In genomic region chr13:100532836-100533435, GRCh38 we compare ENCODE assay signal across 17 cellular contexts. TPM values are rescaled to one million over a fixed set of nuclear protein-coding genes. Genes with fewer than 3 reads are reported as not detected.
DNase-seq lines count a peak whose midpoint lies in the region; ATAC-seq and TF ChIP-seq lines count a peak whose summit lies in the region.
"Had no signal": no experiment of that assay in that cellular context is flagged by ENCODE, and none has a peak within 500 bp of the region (broad histone marks: within the 10 kb centered on the region; RNA-seq: fewer than 3 reads in every experiment).

No MANE protein-coding gene starts in this region.

- H3K36me3 Mint-ChIP-seq in activated naive CD4-positive, alpha-beta T cell treated with anti-CD3 and anti-CD28 coated beads, Interleukin-2, amount 50 U/mL, for 72 hours = no peaks in the 10 kb centered on the region

- ATAC-seq in stimulated activated naive CD8-positive, alpha-beta T cell treated with anti-CD3 and anti-CD28 coated beads, Interleukin-15, amount 100 ng/mL, for 72 hours = peak; percentile 18
- ATAC-seq in stimulated activated naive CD8-positive, alpha-beta T cell treated with anti-CD3 and anti-CD28 coated beads, Interleukin-15, Interleukin-2, amounts not matched to agents 100 U/mL and 50 U/mL, for 24 hours = no peak
- peak; percentile 19 for ATAC-seq in body of pancreas
- peak; percentile 2 to 11 (median 6) for ATAC-seq in right lobe of liver
- no peak for ATAC-seq in activated naive CD4-positive, alpha-beta T cell treated with anti-CD3 and anti-CD28 coated beads, Interleukin-2, amount 50 U/mL, for 72 hours
- no peak for ATAC-seq in GM19351 (IDR thresholded peaks at IDR 0.05; ENCODE audit: unreplicated experiment)

- TF ChIP-seq CTCF in body of pancreas (IDR thresholded peaks at IDR 0.05) = no peak
- TF ChIP-seq CTCF in right lobe of liver (IDR thresholded peaks at IDR 0.05) = no peak

- TF ChIP-seq POLR2A in body of pancreas (IDR thresholded peaks at IDR 0.05) = no peak
- no peak for TF ChIP-seq POLR2A in right lobe of liver (IDR thresholded peaks at IDR 0.05)

- no peak overlapping the region for H3K27ac Mint-ChIP-seq in stimulated activated naive CD8-positive, alpha-beta T cell treated with anti-CD3 and anti-CD28 coated beads, Interleukin-15, amount 100 ng/mL, for 72 hours
- H3K27ac Mint-ChIP-seq in activated naive CD4-positive, alpha-beta T cell treated with anti-CD3 and anti-CD28 coated beads, Interleukin-2, amount 50 U/mL, for 72 hours = no peak overlapping the region
- H3K27ac Mint-ChIP-seq: CD4-positive, alpha-beta memory T cell had no signal

- no peaks in the 10 kb centered on the region for H3K36me3 ChIP-seq in body of pancreas (replicated peaks in 1 of 2; ENCODE audit: insufficient read depth in 1 of 2, low read depth in 2 of 2)
- H3K36me3 ChIP-seq in right lobe of liver = peaks cover 0 to 7% (median 3%) of the 10 kb centered on the region in 4 donors

- H3K27ac ChIP-seq in body of pancreas = peak overlapping the region; percentile 59 to 74 (median 68)
- H3K27ac ChIP-seq in right lobe of liver = peak overlapping the region in 2 of 3 donors; percentile 64 to 70

- H3K4me3 ChIP-seq in body of pancreas (no peak overlapping the region), right lobe of liver (no peak overlapping the region)

- H3K27me3 Mint-ChIP-seq in stimulated activated naive CD8-positive, alpha-beta T cell treated with anti-CD3 and anti-CD28 coated beads, Interleukin-15, amount 100 ng/mL, for 72 hours = no peaks in the 10 kb centered on the region
- H3K27me3 Mint-ChIP-seq: CD4-positive, alpha-beta memory T cell had no signal

- H3K4me1 ChIP-seq in body of pancreas (peaks cover 57% of the 10 kb centered on the region), right lobe of liver (peaks cover 0 to 34% (median 16%) of the 10 kb centered on the region in 4 donors)

- H3K4me1 Mint-ChIP-seq in stimulated activated naive CD8-positive, alpha-beta T cell treated with anti-CD3 and anti-CD28 coated beads, Interleukin-15, amount 100 ng/mL, for 72 hours = no peaks in the 10 kb centered on the region

- DNase-seq in stimulated activated naive CD8-positive, alpha-beta T cell treated with anti-CD3 and anti-CD28 coated beads, Interleukin-15, amount 100 ng/mL, for 72 hours = no peak
- no peak for DNase-seq in stimulated activated naive CD8-positive, alpha-beta T cell treated with anti-CD3 and anti-CD28 coated beads, Interleukin-15, Interleukin-2, amounts not matched to agents 100 U/mL and 50 U/mL, for 24 hours
- DNase-seq in body of pancreas (peak in 2 of 4 donors; percentile 40 to 41), right lobe of liver (peak in 1 of 3 donors; percentile 46)
- DNase-seq in stimulated activated naive CD4-positive, alpha-beta T cell (lab: John Stamatoyannopoulos, UW) = no peak
- no peak for DNase-seq in activated naive CD4-positive, alpha-beta T cell treated with anti-CD3 and anti-CD28 coated beads, Interleukin-2, amount 50 U/mL, for 72 hours (ENCODE audit: low spot score in 2 of 2)
- DNase-seq: AML-193; CD4-positive, alpha-beta memory T cell; DND-41; GDM1; HCEC 1CT; Karpas-422; MM.1S; NCI-H1105; NCI-H1694 treated with DMSO at 0.1 percent for 48 hours; SHP77 treated with DMSO at 0.1 percent for 48 hours had no signal

- WGBS in body of pancreas, 2 donors = 42 to 64% methylated on average over 12 to 14 of the region's 14 CpGs
- WGBS in right lobe of liver (ENCODE audit: insufficient coverage, low coverage, low lambda C conversion rate, missing lambda C conversion rate) = 67% methylated on average over 3 of the region's 14 CpGs

- H3K9me3 ChIP-seq in body of pancreas = no peaks in the 10 kb centered on the region
- no peaks in the 10 kb centered on the region for H3K9me3 ChIP-seq in right lobe of liver

- intact Hi-C loops in body of pancreas (cut with DNase I) (no loop called here), right lobe of liver (cut with DNase I) (no loop called here)

- H3K9me3 Mint-ChIP-seq in stimulated activated naive CD8-positive, alpha-beta T cell treated with anti-CD3 and anti-CD28 coated beads, Interleukin-15, amount 100 ng/mL, for 72 hours = no peaks in the 10 kb centered on the region
- no peaks in the 10 kb centered on the region for H3K9me3 Mint-ChIP-seq in activated naive CD4-positive, alpha-beta T cell treated with anti-CD3 and anti-CD28 coated beads, Interleukin-2, amount 50 U/mL, for 72 hours
- H3K9me3 Mint-ChIP-seq: CD4-positive, alpha-beta memory T cell had no signal

- H3K4me3 Mint-ChIP-seq in stimulated activated naive CD8-positive, alpha-beta T cell treated with anti-CD3 and anti-CD28 coated beads, Interleukin-15, amount 100 ng/mL, for 72 hours = no peak overlapping the region
- H3K4me3 Mint-ChIP-seq: CD4-positive, alpha-beta memory T cell had no signal

- no peaks in the 10 kb centered on the region for H3K27me3 ChIP-seq in body of pancreas
- H3K27me3 ChIP-seq in right lobe of liver = no peaks in the 10 kb centered on the region

RNA-seq across cellular contexts. Expression of gene GGACT, which starts 55.7 kb away (rescaled TPM):
- total RNA-seq in body of pancreas = 10 to 100 TPM in 1 of 2 donors, 1 to 10 TPM in 1; 4.9 to 17.8 TPM
- 1 to 10 TPM; 4.7 to 9.0 (median 5.9) TPM for total RNA-seq in right lobe of liver
- total RNA-seq in activated naive CD4-positive, alpha-beta T cell treated with anti-CD3 and anti-CD28 coated beads, Interleukin-2, amount 50 U/mL, for 72 hours = 1 to 10 TPM in 1 of 2 donors, not detected in 1; 5.2 TPM

Comparison
In these comparisons a context has a peak if more than half of its experiments do, and no peak if none do; other contexts are left out.
1. ATAC-seq: peak in stimulated activated naive CD8-positive, alpha-beta T cell treated with anti-CD3 and anti-CD28 coated beads, Interleukin-15, amount 100 ng/mL, for 72 hours (single experiment), body of pancreas (single experiment) and right lobe of liver (4 of 4); none in stimulated activated naive CD8-positive, alpha-beta T cell treated with anti-CD3 and anti-CD28 coated beads, Interleukin-15, Interleukin-2, amounts not matched to agents 100 U/mL and 50 U/mL, for 24 hours (single experiment), activated naive CD4-positive, alpha-beta T cell treated with anti-CD3 and anti-CD28 coated beads, Interleukin-2, amount 50 U/mL, for 72 hours (0 of 2) and GM19351 (single experiment).